Comparison of ENCODE assay signal across 1 cellular context in the genomic region with DNA sequence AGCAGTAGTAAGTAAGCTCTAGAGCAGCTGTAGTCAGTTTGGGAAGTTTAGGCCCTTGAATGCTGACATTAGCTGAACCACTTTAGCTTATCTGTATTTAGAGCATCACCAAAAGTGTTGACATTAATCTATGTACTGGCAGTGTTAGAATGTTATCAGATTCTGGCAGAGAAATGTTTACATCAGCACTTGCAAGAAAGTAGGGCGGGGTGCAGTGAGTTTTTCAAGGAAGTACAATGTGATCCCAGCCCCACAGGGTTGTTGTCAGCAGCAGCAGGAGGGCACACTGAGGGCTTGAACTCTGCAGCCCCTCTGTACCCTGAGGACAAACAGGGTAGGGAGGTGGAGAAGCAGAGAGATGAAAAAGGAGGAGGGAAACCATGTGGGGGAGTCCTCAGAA.
TF ChIP-seq lines count a peak whose summit lies in the region.

No MANE protein-coding gene starts in this region.

TF ChIP-seq in SK-N-SH treated with all-trans-retinoic acid at 6 μM for 48 hours, 23 proteins besides CTCF, POLR2A, EP300 and RAD21 (continued from another document):
- TF ChIP-seq, protein P1, sequence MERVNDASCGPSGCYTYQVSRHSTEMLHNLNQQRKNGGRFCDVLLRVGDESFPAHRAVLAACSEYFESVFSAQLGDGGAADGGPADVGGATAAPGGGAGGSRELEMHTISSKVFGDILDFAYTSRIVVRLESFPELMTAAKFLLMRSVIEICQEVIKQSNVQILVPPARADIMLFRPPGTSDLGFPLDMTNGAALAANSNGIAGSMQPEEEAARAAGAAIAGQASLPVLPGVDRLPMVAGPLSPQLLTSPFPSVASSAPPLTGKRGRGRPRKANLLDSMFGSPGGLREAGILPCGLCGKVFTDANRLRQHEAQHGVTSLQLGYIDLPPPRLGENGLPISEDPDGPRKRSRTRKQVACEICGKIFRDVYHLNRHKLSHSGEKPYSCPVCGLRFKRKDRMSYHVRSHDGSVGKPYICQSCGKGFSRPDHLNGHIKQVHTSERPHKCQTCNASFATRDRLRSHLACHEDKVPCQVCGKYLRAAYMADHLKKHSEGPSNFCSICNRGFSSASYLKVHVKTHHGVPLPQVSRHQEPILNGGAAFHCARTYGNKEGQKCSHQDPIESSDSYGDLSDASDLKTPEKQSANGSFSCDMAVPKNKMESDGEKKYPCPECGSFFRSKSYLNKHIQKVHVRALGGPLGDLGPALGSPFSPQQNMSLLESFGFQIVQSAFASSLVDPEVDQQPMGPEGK (CRISPR knock-in tag; IDR thresholded peaks at IDR 0.05; ENCODE audit: borderline replicate concordance) = no peak
- TF ChIP-seq RARB (CRISPR knock-in tag; IDR thresholded peaks at IDR 0.05) = no peak
